15 cellular contexts compared by ENCODE assay signal in genomic region chr2:9647884-9648283, GRCh38. TPM values are rescaled to one million over a fixed set of nuclear protein-coding genes. Genes with fewer than 3 reads are reported as not detected.
DNase-seq lines count a peak whose midpoint lies in the region; ATAC-seq and TF ChIP-seq lines count a peak whose summit lies in the region.
"Had no signal": no experiment of that assay in that cellular context is flagged by ENCODE, and none has a peak within 500 bp of the region (broad histone marks: within the 10 kb centered on the region; RNA-seq: fewer than 3 reads in every experiment).

No MANE protein-coding gene starts in this region.

- no peak for ATAC-seq in GM23338
- no peak for ATAC-seq in HG02623 (IDR thresholded peaks at IDR 0.05; ENCODE audit: unreplicated experiment)
- no peak for ATAC-seq in HG03457 (IDR thresholded peaks at IDR 0.05; ENCODE audit: unreplicated experiment)
- ATAC-seq: K562 had no signal

- H3K23ac ChIP-seq in neuronal stem cell (ENCODE audit: low read depth, low read length, poor library complexity), result no peak overlapping the region

- H3K4me1 Mint-ChIP-seq in GM23338, result peaks cover 25% of the 10 kb centered on the region

- H4K91ac ChIP-seq in neuronal stem cell (ENCODE audit: low read depth, low read length, poor library complexity), result no peak overlapping the region

- H3K9me2 ChIP-seq in GM23338 (ENCODE audit: insufficient read depth), result no peaks in the 10 kb centered on the region

- H3K36me3 ChIP-seq in BLaER1 (no peaks in the 10 kb centered on the region), GM23338 (ENCODE audit: insufficient read depth) (no peaks in the 10 kb centered on the region), neuronal stem cell (replicated peaks in 1 of 2; ENCODE audit: control insufficient read depth in 2 of 2, insufficient read depth in 2 of 2, low read length in 2 of 2) (no peaks in the 10 kb centered on the region)
- H3K36me3 ChIP-seq: HAP-1 had no signal

- no peak overlapping the region for H3K18ac ChIP-seq in neuronal stem cell (ENCODE audit: low read length)

- no peak overlapping the region for H3K4ac ChIP-seq in neuronal stem cell (ENCODE audit: low read length)

- H3K27me3 ChIP-seq in BLaER1 (no peaks in the 10 kb centered on the region), GM23338 (ENCODE audit: insufficient read depth) (no peaks in the 10 kb centered on the region), neuronal stem cell (ENCODE audit: control insufficient read depth in 3 of 3, insufficient read depth in 3 of 3, low read depth in 1 of 3, low read length in 3 of 3) (peaks cover 0 to 41% (median 0%) of the 10 kb centered on the region in 3 experiments)

- H3K4me3 ChIP-seq in BLaER1 (no peak overlapping the region), GM23338 (no peak overlapping the region), neuronal stem cell (ENCODE audit: low read length in 2 of 2) (no peak overlapping the region)
- H3K4me3 ChIP-seq: GM23248, HAP-1, K562 had no signal

- H4K20me1 ChIP-seq in BLaER1 (no peaks in the 10 kb centered on the region), GM23338 (replicated peaks; ENCODE audit: insufficient read depth) (no peaks in the 10 kb centered on the region)

- DNase-seq in GM23338 (ENCODE audit: low spot score) (no peak), SW480 (ENCODE audit: low spot score) (peak; percentile 67), neuronal stem cell (ENCODE audit: low spot score) (no peak), hepatic stellate cell (ENCODE audit: low spot score) (no peak), dedifferentiated amniotic fluid mesenchymal stem cell (ENCODE audit: extremely low spot score) (no peak)
- DNase-seq: ACHN; CD4-positive, alpha-beta memory T cell; GF-D8; GM23248 had no signal

- H3K14ac ChIP-seq in neuronal stem cell (ENCODE audit: low read length), result no peak overlapping the region

- peaks cover 2% of the 10 kb centered on the region; the same call in 1 of the 3 replicates for H3K9me3 Mint-ChIP-seq in GM23338
- H3K9me3 Mint-ChIP-seq: CD4-positive, alpha-beta memory T cell had no signal

- peak overlapping the region; percentile 69; the same call in 1 of the 2 replicates for H2AFZ ChIP-seq in GM23338
- no peak overlapping the region for H2AFZ ChIP-seq in neuronal stem cell (ENCODE audit: low read length)
- H2AFZ ChIP-seq: GM23248 had no signal

- no peak overlapping the region for H2BK120ac ChIP-seq in neuronal stem cell (ENCODE audit: low read depth, low read length)

- H3K9me3 ChIP-seq in BLaER1 (peaks cover 7% of the 10 kb centered on the region; the same call in 1 of the 2 replicates), neuronal stem cell (replicated peaks in 1 of 2; ENCODE audit: control insufficient read depth in 2 of 2, insufficient read depth in 1 of 2, low read depth in 1 of 2, low read length in 2 of 2) (no peaks in the 10 kb centered on the region)
- H3K9me3 ChIP-seq: HAP-1 had no signal

- H2BK15ac ChIP-seq in neuronal stem cell (ENCODE audit: low read length), result no peak overlapping the region

- no CpG with 5 or more reads among the region's 6 CpGs for WGBS in neuronal stem cell (ENCODE audit: extremely low coverage in 2 of 2, insufficient read length in 2 of 2, insufficient replicate concordance in 1 of 2), 2 donors

- no peaks in the 10 kb centered on the region for H3K79me1 ChIP-seq in neuronal stem cell (ENCODE audit: low read depth, low read length)

- H3K79me2 ChIP-seq in GM23338 (replicated peaks; ENCODE audit: insufficient read depth), result no peaks in the 10 kb centered on the region

- no peak overlapping the region for H3K9ac ChIP-seq in BLaER1
- no peak overlapping the region for H3K9ac ChIP-seq in neuronal stem cell (ENCODE audit: low read depth, low read length, poor library complexity)
- H3K9ac ChIP-seq: GM23248 had no signal

- H3K4me1 ChIP-seq in BLaER1 (peaks cover 87% of the 10 kb centered on the region), GM23338 (ENCODE audit: insufficient read depth) (peaks cover 10% of the 10 kb centered on the region; the same call in 1 of the 2 replicates), neuronal stem cell (ENCODE audit: control insufficient read depth in 2 of 2, insufficient read depth in 1 of 2, low read depth in 1 of 2, low read length in 2 of 2) (peaks cover 0 to 2% of the 10 kb centered on the region in 2 donors)

- H4K8ac ChIP-seq in neuronal stem cell (ENCODE audit: low read depth, low read length), result no peak overlapping the region

- peaks cover 12% of the 10 kb centered on the region for H3K27me3 Mint-ChIP-seq in GM23338 (ENCODE audit: insufficient read depth, low read depth, poor library complexity)
- H3K27me3 Mint-ChIP-seq: CD4-positive, alpha-beta memory T cell had no signal

- no peaks in the 10 kb centered on the region for H3F3A ChIP-seq in GM23338 (replicated peaks; ENCODE audit: low read depth)

- H2BK12ac ChIP-seq in neuronal stem cell (ENCODE audit: low read length), result no peak overlapping the region

- H3K27ac ChIP-seq in BLaER1 (no peak overlapping the region), GM23338 (ENCODE audit: low read depth) (no peak overlapping the region), neuronal stem cell (replicated peaks; ENCODE audit: low read length) (no peak overlapping the region)
- H3K27ac ChIP-seq: C4-2B, GM23248 had no signal

- no peak overlapping the region for H3K4me3 Mint-ChIP-seq in GM23338
- H3K4me3 Mint-ChIP-seq: CD4-positive, alpha-beta memory T cell had no signal

- H2BK5ac ChIP-seq in neuronal stem cell (ENCODE audit: low read length), result no peak overlapping the region

- peak overlapping the region; percentile 29 for H2AK5ac ChIP-seq in neuronal stem cell (ENCODE audit: low read depth, low read length)

- TF ChIP-seq CTCF in GM23338 (conservative IDR thresholded peaks at IDR 0.05; ENCODE audit: low read depth in 2 of 2), result no peak

- H3K36me3 Mint-ChIP-seq in GM23338 (ENCODE audit: low read depth), result no peaks in the 10 kb centered on the region

- peak overlapping the region; percentile 85 for H3K4me2 ChIP-seq in BLaER1
- H3K4me2 ChIP-seq in GM23338, result no peak overlapping the region
- no peak overlapping the region for H3K4me2 ChIP-seq in neuronal stem cell (ENCODE audit: insufficient read depth, low read length, poor library complexity, severe bottlenecking)

- no peak overlapping the region for H3K27ac Mint-ChIP-seq in GM23338
- H3K27ac Mint-ChIP-seq: CD4-positive, alpha-beta memory T cell had no signal

TF ChIP-seq in GM23338, 12 proteins besides CTCF, POLR2A, EP300 and RAD21 (continues in another document):
- TF ChIP-seq JUNB (IDR thresholded peaks at IDR 0.05; ENCODE audit: unreplicated experiment) (no peak), ZNF462 (CRISPR knock-in tag; IDR thresholded peaks at IDR 0.05) (no peak)

RNA-seq across cellular contexts. Expression of gene YWHAQ, which starts 17.1 kb away (rescaled TPM):
- total RNA-seq in GM23338 (2014; rRNA removed; shearing (Covaris generic)), result 464 and 490 TPM in 2 replicates
- 248 and 295 TPM in 2 replicates for polyA plus RNA-seq in GM23338 (2016; fragmentation: Nextera tagmentation; extraction: Ambion mirVana)
- polyA plus RNA-seq in neuronal stem cell (2013, experiment 1 of 2), result 433 TPM
- 430 TPM for polyA plus RNA-seq in neuronal stem cell (2013, experiment 2 of 2)
